ENCODE assay signal across 9 cellular contexts in genomic region chr19:4473011-4473410, GRCh38. TPM values are rescaled to one million over a fixed set of nuclear protein-coding genes. Genes with fewer than 3 reads are reported as not detected.
DNase-seq lines count a peak whose midpoint lies in the region; ATAC-seq, FAIRE-seq and TF ChIP-seq lines count a peak whose summit lies in the region.
"Had no signal": no experiment of that assay in that cellular context is flagged by ENCODE, and none has a peak within 500 bp of the region (broad histone marks: within the 10 kb centered on the region; RNA-seq: fewer than 3 reads in every experiment).

No MANE protein-coding gene starts in this region.

- peaks cover 10 to 29% of the 10 kb centered on the region in 2 experiments for H3K36me3 ChIP-seq in HEK293 (ENCODE audit: control insufficient read depth in 2 of 2, insufficient read depth in 1 of 2, low read length in 2 of 2)
- peaks cover 7% of the 10 kb centered on the region for H3K36me3 ChIP-seq in iPS-18a (ENCODE audit: control insufficient read depth, low read depth, low read length)

- peaks cover 29% of the 10 kb centered on the region for H3K4me1 Mint-ChIP-seq in activated CD8-positive, alpha-beta T cell treated with anti-CD3 and anti-CD28 coated beads, Interleukin-2, amount 10 ng/mL, durations not matched to agents 7 days and 5 days (ENCODE audit: low read depth)
- peaks cover 17% of the 10 kb centered on the region for H3K4me1 Mint-ChIP-seq in stimulated activated effector memory CD8-positive, alpha-beta T cell treated with anti-CD3 and anti-CD28 coated beads, Interleukin-12 subunit alpha, Interleukin-12 subunit beta, amount 100 ng/mL, for 72 hours

- H3K36me3 Mint-ChIP-seq in activated CD8-positive, alpha-beta T cell treated with anti-CD3 and anti-CD28 coated beads, Interleukin-2, amount 10 ng/mL, durations not matched to agents 7 days and 5 days (ENCODE audit: low read depth) = peaks cover 6% of the 10 kb centered on the region
- peaks cover 23% of the 10 kb centered on the region for H3K36me3 Mint-ChIP-seq in stimulated activated effector memory CD8-positive, alpha-beta T cell treated with anti-CD3 and anti-CD28 coated beads, Interleukin-12 subunit alpha, Interleukin-12 subunit beta, amount 100 ng/mL, for 72 hours

- peak overlapping the region; percentile 85 for H3K4me3 ChIP-seq in HEK293 (ENCODE audit: low read depth, low read length)
- H3K4me3 ChIP-seq in iPS-18a (ENCODE audit: low read length) = peak overlapping the region; percentile 74

- H3K9me3 Mint-ChIP-seq in activated CD8-positive, alpha-beta T cell treated with anti-CD3 and anti-CD28 coated beads, Interleukin-2, amount 10 ng/mL, durations not matched to agents 7 days and 5 days (ENCODE audit: insufficient read depth) = no peaks in the 10 kb centered on the region
- no peaks in the 10 kb centered on the region for H3K9me3 Mint-ChIP-seq in stimulated activated effector memory CD8-positive, alpha-beta T cell treated with anti-CD3 and anti-CD28 coated beads, Interleukin-12 subunit alpha, Interleukin-12 subunit beta, amount 100 ng/mL, for 72 hours

- H3K27ac ChIP-seq in HEK293 (ENCODE audit: extremely low read depth, low read depth, low read length) (peak overlapping the region; percentile 87), iPS-18a (ENCODE audit: low read length) (no peak overlapping the region)

- no peak for DNase-seq in activated CD8-positive, alpha-beta T cell treated with anti-CD3 and anti-CD28 coated beads, Interleukin-2, amount 10 ng/mL, durations not matched to agents 7 days and 5 days
- no peak for DNase-seq in stimulated activated effector memory CD8-positive, alpha-beta T cell treated with anti-CD3 and anti-CD28 coated beads, Interleukin-12 subunit alpha, Interleukin-12 subunit beta, amount 100 ng/mL, for 72 hours (ENCODE audit: low spot score in 2 of 2)
- no peak for DNase-seq in RKO (ENCODE audit: low spot score)
- no peak for DNase-seq in HK-2 (ENCODE audit: unreplicated experiment)
- no peak for DNase-seq in frontal cortex (ENCODE audit: low spot score in 2 of 2)

- H3K9ac ChIP-seq in iPS-18a (ENCODE audit: low read length) = peak overlapping the region; percentile 72

- no peaks in the 10 kb centered on the region for H3K27me3 Mint-ChIP-seq in activated CD8-positive, alpha-beta T cell treated with anti-CD3 and anti-CD28 coated beads, Interleukin-2, amount 10 ng/mL, durations not matched to agents 7 days and 5 days (ENCODE audit: low read depth)

- peak overlapping the region; percentile 61 for H3K27ac Mint-ChIP-seq in activated CD8-positive, alpha-beta T cell treated with anti-CD3 and anti-CD28 coated beads, Interleukin-2, amount 10 ng/mL, durations not matched to agents 7 days and 5 days
- H3K27ac Mint-ChIP-seq in stimulated activated effector memory CD8-positive, alpha-beta T cell treated with anti-CD3 and anti-CD28 coated beads, Interleukin-12 subunit alpha, Interleukin-12 subunit beta, amount 100 ng/mL, for 72 hours = peak overlapping the region; percentile 74

- peak overlapping the region; percentile 79 for H3K4me3 Mint-ChIP-seq in activated CD8-positive, alpha-beta T cell treated with anti-CD3 and anti-CD28 coated beads, Interleukin-2, amount 10 ng/mL, durations not matched to agents 7 days and 5 days
- no peak overlapping the region for H3K4me3 Mint-ChIP-seq in stimulated activated effector memory CD8-positive, alpha-beta T cell treated with anti-CD3 and anti-CD28 coated beads, Interleukin-12 subunit alpha, Interleukin-12 subunit beta, amount 100 ng/mL, for 72 hours

- CTCF ChIA-PET in HEK293 (lab: Yijun Ruan, JAX) = interaction anchor here (0.7 to 1.1 kb wide), 2 partner anchors 52 to 62 kb away, joined by 3 to 4 read pairs; partner anchors contain the start of gene PLIN5
- CTCF ChIA-PET in activated CD8-positive, alpha-beta T cell treated with anti-CD3 and anti-CD28 coated beads, Interleukin-2, amount 10 ng/mL, durations not matched to agents 7 days and 5 days (lab: Charles Lee) = no interaction called here

- H3K4me1 ChIP-seq in HEK293 (ENCODE audit: control insufficient read depth, insufficient read depth, low read length) (peaks cover 3% of the 10 kb centered on the region; the same call in 1 of the 2 replicates), iPS-18a (ENCODE audit: control insufficient read depth, low read depth, low read length) (peaks cover 8% of the 10 kb centered on the region)

- ATAC-seq in activated CD8-positive, alpha-beta T cell treated with anti-CD3 and anti-CD28 coated beads, Interleukin-2, amount 10 ng/mL, durations not matched to agents 7 days and 5 days = no peak
- no peak for ATAC-seq in stimulated activated effector memory CD8-positive, alpha-beta T cell treated with anti-CD3 and anti-CD28 coated beads, Interleukin-12 subunit alpha, Interleukin-12 subunit beta, amount 100 ng/mL, for 72 hours
- no peak for ATAC-seq in HG03565 (IDR thresholded peaks at IDR 0.05; ENCODE audit: unreplicated experiment)

- no peak for TF ChIP-seq CTCF in HEK293 (tag by site-specific recombination; IDR thresholded peaks at IDR 0.05)

- FAIRE-seq in frontal cortex (lab: Jason Lieb, UNC) = no peak
- FAIRE-seq: TTC549 had no signal

- H3K27me3 ChIP-seq in iPS-18a (ENCODE audit: control insufficient read depth, insufficient read depth, low read length) = no peaks in the 10 kb centered on the region

- H3K9me3 ChIP-seq in HEK293 (ENCODE audit: control insufficient read depth, insufficient read depth, low read depth, low read length) = no peaks in the 10 kb centered on the region
- H3K9me3 ChIP-seq in iPS-18a (ENCODE audit: control insufficient read depth, low read depth, low read length) = no peaks in the 10 kb centered on the region

- POLR2A ChIA-PET in HEK293 (lab: Yijun Ruan, JAX) = interaction anchor here (1.2 to 1.5 kb wide), 2 partner anchors 25 to 26 kb away, joined by 3 to 4 read pairs; no protein-coding TSS in a partner anchor
- POLR2A ChIA-PET in activated CD8-positive, alpha-beta T cell treated with anti-CD3 and anti-CD28 coated beads, Interleukin-2, amount 10 ng/mL, durations not matched to agents 7 days and 5 days (lab: Charles Lee) = interaction anchor here (0.7 kb wide), 2 partner anchors 54 to 925 kb away, joined by 4 read pairs; no protein-coding TSS in a partner anchor

TF ChIP-seq in HEK293, 187 proteins besides CTCF, POLR2A, EP300 and RAD21 (continues in another document):
- no peak for TF ChIP-seq ZSCAN30 (tag by site-specific recombination; IDR thresholded peaks at IDR 0.05)
- no peak for TF ChIP-seq ZNF24 (tag by site-specific recombination; IDR thresholded peaks at IDR 0.05)
- peak; percentile 57 for TF ChIP-seq PATZ1 (tag by site-specific recombination; IDR thresholded peaks at IDR 0.05)
- TF ChIP-seq ZNF529 (tag by site-specific recombination; IDR thresholded peaks at IDR 0.05; ENCODE audit: insufficient replicate concordance) = no peak
- TF ChIP-seq GLIS2 (tag by site-specific recombination; IDR thresholded peaks at IDR 0.05) = peak; percentile 54; the same call in 1 of the 2 replicates
- no peak for TF ChIP-seq REST (tag by site-specific recombination; IDR thresholded peaks at IDR 0.05)
- peak; percentile 36; the same call in 1 of the 2 replicates for TF ChIP-seq GLIS1 (tag by site-specific recombination; IDR thresholded peaks at IDR 0.05)
- no peak for TF ChIP-seq ZNF19 (tag by site-specific recombination; IDR thresholded peaks at IDR 0.05; ENCODE audit: low read depth)

RNA-seq across cellular contexts. Expression of gene HDGFL2, which starts 0.9 kb away (rescaled TPM):
- total RNA-seq in activated CD8-positive, alpha-beta T cell treated with anti-CD3 and anti-CD28 coated beads, Interleukin-2, amount 10 ng/mL, durations not matched to agents 7 days and 5 days = 10 to 100 TPM; 53.9 to 57.6 TPM
- total RNA-seq in frontal cortex = 44.8 TPM

RNA-seq across cellular contexts. Expression of gene UBXN6, which starts 15.4 kb away (rescaled TPM):
- total RNA-seq in activated CD8-positive, alpha-beta T cell treated with anti-CD3 and anti-CD28 coated beads, Interleukin-2, amount 10 ng/mL, durations not matched to agents 7 days and 5 days = 10 to 100 TPM; 34.1 to 36.6 TPM
- total RNA-seq in frontal cortex = 91.3 TPM

RNA-seq across cellular contexts. Expression of gene PLIN4, which starts 45.3 kb away (rescaled TPM):
- not detected for total RNA-seq in activated CD8-positive, alpha-beta T cell treated with anti-CD3 and anti-CD28 coated beads, Interleukin-2, amount 10 ng/mL, durations not matched to agents 7 days and 5 days
- under 0.01 TPM for total RNA-seq in frontal cortex
